ENCODE assay signal across 20 cellular contexts in the genomic region with DNA sequence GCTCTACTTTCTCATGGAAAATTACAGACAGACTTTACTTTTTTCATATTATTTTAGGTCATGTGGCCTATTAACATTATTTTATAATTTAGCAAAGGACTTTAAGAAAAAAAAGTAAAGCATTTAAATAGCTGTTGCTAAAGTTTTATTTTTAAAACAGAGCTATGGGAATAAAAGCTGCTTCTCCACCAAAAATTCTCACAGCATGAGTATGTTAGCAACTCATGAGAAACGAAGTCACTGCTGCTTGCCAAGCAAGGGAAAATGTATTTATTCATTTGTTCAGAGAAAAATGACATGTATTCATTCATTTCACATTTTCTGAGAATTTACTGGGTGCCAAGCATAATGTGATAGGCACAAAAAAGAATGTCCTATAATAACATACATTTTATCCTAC. TPM values are rescaled to one million over a fixed set of nuclear protein-coding genes. Genes with fewer than 3 reads are reported as not detected.
DNase-seq lines count a peak whose midpoint lies in the region; ATAC-seq, FAIRE-seq and TF ChIP-seq lines count a peak whose summit lies in the region.
"Had no signal": no experiment of that assay in that cellular context is flagged by ENCODE, and none has a peak within 500 bp of the region (broad histone marks: within the 10 kb centered on the region; RNA-seq: fewer than 3 reads in every experiment).

No MANE protein-coding gene starts in this region.

- H3K36me3 ChIP-seq in osteoblast (ENCODE audit: insufficient read depth, low read length) (no peaks in the 10 kb centered on the region), MG63 (no peaks in the 10 kb centered on the region)
- H3K36me3 ChIP-seq: BE2C had no signal

- no peak overlapping the region for H2AFZ ChIP-seq in osteoblast (ENCODE audit: low read length)

- no peaks in the 10 kb centered on the region for H4K20me1 ChIP-seq in osteoblast (ENCODE audit: insufficient read depth, low read length)

- ATAC-seq in HG03280 (IDR thresholded peaks at IDR 0.05; ENCODE audit: unreplicated experiment): no peak
- ATAC-seq: GM12878, HepG2 had no signal

- H3K27me3 ChIP-seq in osteoblast (ENCODE audit: insufficient read depth, low read length): no peaks in the 10 kb centered on the region
- H3K27me3 ChIP-seq in MG63: no peaks in the 10 kb centered on the region
- H3K27me3 ChIP-seq: BE2C had no signal

- no peak for TF ChIP-seq CTCF in osteoblast (IDR thresholded peaks at IDR 0.05; ENCODE audit: extremely low read depth, low read depth, low read length)

- no peaks in the 10 kb centered on the region for H3K79me2 ChIP-seq in osteoblast (ENCODE audit: insufficient read depth, low read length)

- no peaks in the 10 kb centered on the region for H3K9me3 ChIP-seq in osteoblast (ENCODE audit: low read depth, low read length)
- no peaks in the 10 kb centered on the region for H3K9me3 ChIP-seq in MG63
- H3K9me3 ChIP-seq: BE2C had no signal

- no peak overlapping the region for H3K4me2 ChIP-seq in osteoblast (ENCODE audit: insufficient read depth, low read length)

- no peaks in the 10 kb centered on the region for H3K4me1 ChIP-seq in osteoblast (ENCODE audit: insufficient read depth, low read length)

- peak; percentile 71 for FAIRE-seq in H54 (lab: Jason Lieb, UNC)
- FAIRE-seq: A204.1, GM12878, GM19239, HepG2 had no signal

- H3K27ac ChIP-seq in osteoblast (ENCODE audit: low read depth, low read length): no peak overlapping the region

- no peak for TF ChIP-seq POLR2A in H54 (IDR thresholded peaks at IDR 0.05; ENCODE audit: low read depth, low read length)

- H3K4me3 ChIP-seq in osteoblast (ENCODE audit: insufficient read depth, low read length): no peak overlapping the region
- H3K4me3 ChIP-seq in MG63: no peak overlapping the region
- H3K4me3 ChIP-seq: GM12878 had no signal

- DNase-seq in H54 (ENCODE audit: insufficient read length, low spot score): no peak
- DNase-seq in amniotic stem cell (lab: John Stamatoyannopoulos, UW): peak; percentile 5
- peak; percentile 18 for DNase-seq in fibroblast of peridontal ligament (ENCODE audit: extremely low read depth)
- DNase-seq in osteoblast (ENCODE audit: insufficient read length, low spot score, missing footprints): peak; percentile 71
- no peak for DNase-seq in NCI-H526 (lab: John Stamatoyannopoulos, UW)
- DNase-seq in MG63: no peak
- DNase-seq in DMS114 treated with DMSO at 0.1 percent for 48 hours (lab: John Stamatoyannopoulos, UW; ENCODE audit: unreplicated experiment): no peak
- DNase-seq: ACHN; BE2C; C1 segment of cervical spinal cord; CD4-positive, CD25-positive, alpha-beta regulatory T cell; DMS79 treated with DMSO at 0.1 percent for 48 hours; HCEC 1CT; KG1 had no signal

RNA-seq across cellular contexts. Expression of a gene that starts 5.1 kb away (rescaled TPM):
- not detected in 2 replicates for total RNA-seq in osteoblast
- not detected in 2 replicates for total RNA-seq in MG63 (2014; rRNA removed; shearing (Covaris generic); ENCODE audit: low replicate concordance)
- total RNA-seq: CD4-positive, CD25-positive, alpha-beta regulatory T cell; GM12878; H4; HepG2 had no signal

Comparison
In these comparisons a context has a peak if more than half of its experiments do, and no peak if none do; other contexts are left out.
1. DNase-seq: peak in amniotic stem cell (single experiment), fibroblast of peridontal ligament (single experiment) and osteoblast (single experiment); none in H54 (single experiment), NCI-H526 (0 of 2), MG63 (single experiment) and DMS114 treated with DMSO at 0.1 percent for 48 hours (single experiment).